ENCODE assay signal across 8 cellular contexts in genomic region chr4:101346562-101347266, GRCh38. TPM values are rescaled to one million over a fixed set of nuclear protein-coding genes. Genes with fewer than 3 reads are reported as not detected.
DNase-seq lines count a peak whose midpoint lies in the region; ATAC-seq, FAIRE-seq and TF ChIP-seq lines count a peak whose summit lies in the region.

No MANE protein-coding gene starts in this region.

- H4K8ac ChIP-seq in H1 (ENCODE audit: extremely low read depth, insufficient read depth, low read length): peak overlapping the region; percentile 93

- H3K27me3 ChIP-seq in H1 (replicated peaks in 1 of 4; ENCODE audit: control insufficient read depth in 3 of 4, extremely low read depth in 1 of 4, insufficient read depth in 3 of 4, low read length in 3 of 4): peaks cover 0 to 7% (median 3%) of the 10 kb centered on the region in 4 experiments; a peak in 3 of 7 replicates

- FAIRE-seq in H1 (lab: Jason Lieb, UNC): no peak

- H3K36me3 Mint-ChIP-seq in activated CD8-positive, alpha-beta T cell treated with anti-CD3 and anti-CD28 coated beads for 36 hours (ENCODE audit: low read depth): no peaks in the 10 kb centered on the region

- H4K20me1 ChIP-seq in H1 (replicated peaks in 1 of 2; ENCODE audit: control insufficient read depth in 1 of 2, insufficient read depth in 2 of 2, low read length in 2 of 2): peaks cover 0 to 2% of the 10 kb centered on the region in 2 experiments

- H3K4me1 Mint-ChIP-seq in activated CD8-positive, alpha-beta T cell treated with anti-CD3 and anti-CD28 coated beads for 36 hours (ENCODE audit: low read depth): peaks cover 34% of the 10 kb centered on the region

- H2BK12ac ChIP-seq in H1 (ENCODE audit: low read depth, low read length): no peak overlapping the region

- H2BK120ac ChIP-seq in H1 (replicated peaks; ENCODE audit: low read depth, low read length): no peak overlapping the region

- DNase-seq in NCI-H510A treated with DMSO at 0.1 percent for 48 hours (lab: John Stamatoyannopoulos, UW): peak; percentile 15
- no peak for DNase-seq in NCI-H510A (lab: John Stamatoyannopoulos, UW)
- DNase-seq in NCI-H2107 treated with DMSO at 0.1 percent for 48 hours (lab: John Stamatoyannopoulos, UW; ENCODE audit: unreplicated experiment): peak; percentile 6
- DNase-seq in activated CD8-positive, alpha-beta T cell treated with anti-CD3 and anti-CD28 coated beads for 36 hours: peak; percentile 62
- peak in 1 of 2 experiments; percentile 70 for DNase-seq in H1 (ENCODE audit: low read depth in 1 of 2, low spot score in 2 of 2)
- DNase-seq in stimulated activated CD8-positive, alpha-beta memory T cell treated with anti-CD3 and anti-CD28 coated beads, Interleukin-4, amount 100 ng/mL, for 24 hours (ENCODE audit: low read depth): peak; percentile 43

- H2BK20ac ChIP-seq in H1 (ENCODE audit: low read length): no peak overlapping the region

- peak overlapping the region; percentile 88 for H3K27ac Mint-ChIP-seq in activated CD8-positive, alpha-beta T cell treated with anti-CD3 and anti-CD28 coated beads for 36 hours

- H3K4me1 ChIP-seq in H1 (replicated peaks in 1 of 4; ENCODE audit: control insufficient read depth in 3 of 4, insufficient read depth in 4 of 4, low read length in 3 of 4) (peaks cover 0 to 9% (median 5%) of the 10 kb centered on the region in 4 experiments; a peak in 6 of 7 replicates), mesodermal cell (ENCODE audit: control insufficient read depth, insufficient read depth, low read length, poor library complexity, severe bottlenecking) (peaks cover 8% of the 10 kb centered on the region)

- H3K4me2 ChIP-seq in H1 (ENCODE audit: insufficient read depth in 1 of 2, low read depth in 2 of 2, low read length in 2 of 2): peak overlapping the region; percentile 80 to 91

- no peak overlapping the region for H2AK5ac ChIP-seq in H1 (ENCODE audit: low read depth, low read length)

- no peaks in the 10 kb centered on the region for H3K36me3 ChIP-seq in H1 (ENCODE audit: control insufficient read depth in 2 of 4, insufficient read depth in 4 of 4, low read length in 3 of 4)
- H3K36me3 ChIP-seq in mesodermal cell (ENCODE audit: control insufficient read depth, insufficient read depth, low read length): no peaks in the 10 kb centered on the region

- H3K56ac ChIP-seq in H1 (replicated peaks; ENCODE audit: insufficient read length, low read depth, low read length): no peak overlapping the region

- H3K9me3 Mint-ChIP-seq in activated CD8-positive, alpha-beta T cell treated with anti-CD3 and anti-CD28 coated beads for 36 hours: no peaks in the 10 kb centered on the region

- H3K9me3 ChIP-seq in H1 (ENCODE audit: insufficient read depth in 2 of 2, low read depth in 1 of 2, low read length in 1 of 2) (no peaks in the 10 kb centered on the region), mesodermal cell (ENCODE audit: control insufficient read depth, low read length) (no peaks in the 10 kb centered on the region)

- intact Hi-C loops in activated CD8-positive, alpha-beta T cell treated with anti-CD3 and anti-CD28 coated beads for 36 hours (cut with micrococcal nuclease): loop anchor here (5.0 to 10.0 kb wide), 4 partner anchors 64 to 179 kb away; no protein-coding TSS in a partner anchor

- peak; percentile 0 for ATAC-seq in HG02840 (IDR thresholded peaks at IDR 0.05; ENCODE audit: low FRiP score, unreplicated experiment)
- ATAC-seq in activated CD8-positive, alpha-beta T cell treated with anti-CD3 and anti-CD28 coated beads for 36 hours: peak; percentile 4

- H3K4ac ChIP-seq in H1 (replicated peaks; ENCODE audit: insufficient read length, low read depth, low read length): no peak overlapping the region

- H3K27ac ChIP-seq in H1 (ENCODE audit: low read depth, low read length) (no peak overlapping the region), mesodermal cell (ENCODE audit: low read depth, low read length, severe bottlenecking) (peak overlapping the region; percentile 78)

- POLR2A ChIA-PET in activated CD8-positive, alpha-beta T cell treated with anti-CD3 and anti-CD28 coated beads for 36 hours (lab: Charles Lee): interaction anchor here (0.8 to 0.9 kb wide), 2 partner anchors 70 to 72 kb away, joined by 3 read pairs; no protein-coding TSS in a partner anchor
- POLR2A ChIA-PET in H1 (lab: Charles Lee; ENCODE audit: partially characterized antibody): interaction anchor here (1.2 to 1.7 kb wide), 4 partner anchors 10 to 156 kb away, joined by 3 to 5 read pairs (median 4); no protein-coding TSS in a partner anchor

- H3K4me3 ChIP-seq in H1 (ENCODE audit: extremely low read depth in 1 of 4, insufficient read depth in 2 of 4, low read depth in 3 of 4, low read length in 4 of 4): peak overlapping the region; percentile 68 to 98 (median 76)
- H3K4me3 ChIP-seq in mesodermal cell (ENCODE audit: extremely low read depth, insufficient read depth, low read length, poor library complexity, severe bottlenecking): peak overlapping the region; percentile 92

- H3K18ac ChIP-seq in H1 (ENCODE audit: extremely low read depth, low read length): peak overlapping the region; percentile 71; the same call in 1 of the 2 replicates

- no peak overlapping the region; the same call in 1 of the 2 replicates for H2AFZ ChIP-seq in H1 (ENCODE audit: low read length)

- H3K79me1 ChIP-seq in H1 (ENCODE audit: low read depth, low read length): peaks cover 2% of the 10 kb centered on the region; the same call in 1 of the 2 replicates

- peaks cover 0 to 40% of the 10 kb centered on the region in 2 experiments; a peak in 2 of 4 replicates for H3K79me2 ChIP-seq in H1 (ENCODE audit: control insufficient read depth in 1 of 2, insufficient read depth in 2 of 2, low read length in 2 of 2)

- no peak overlapping the region for H2BK15ac ChIP-seq in H1 (ENCODE audit: low read length)

- TF ChIP-seq RAD21 in H1 (IDR thresholded peaks at IDR 0.05 in 1 of 2, conservative IDR thresholded peaks at IDR 0.05 in 1 of 2; ENCODE audit: low read depth in 2 of 2, low read length in 2 of 2): no peak

- TF ChIP-seq EP300 in H1 (IDR thresholded peaks at IDR 0.05; ENCODE audit: borderline replicate concordance in 1 of 2, low read depth in 2 of 2, low read length in 2 of 2): no peak

- H4K91ac ChIP-seq in H1 (replicated peaks; ENCODE audit: insufficient read length, low read length): no peak overlapping the region

- no peak overlapping the region for H3K14ac ChIP-seq in H1 (ENCODE audit: insufficient read length)

- 1% methylated on average over 14 of the region's 80 CpGs; no CpG with 5 or more reads in 1 of the 2 experiments for WGBS in H1 (ENCODE audit: extremely low coverage in 1 of 2, insufficient coverage in 1 of 2, insufficient read length in 1 of 2, insufficient replicate concordance in 2 of 2, low coverage in 1 of 2, low lambda C conversion rate in 2 of 2, missing lambda C conversion rate in 1 of 2), 2 experiments
- 0% methylated on average over 31 to 38 of the region's 80 CpGs for WGBS in mesodermal cell (ENCODE audit: insufficient coverage in 2 of 2), 2 experiments

- peak overlapping the region; percentile 95 for H3K4me3 Mint-ChIP-seq in activated CD8-positive, alpha-beta T cell treated with anti-CD3 and anti-CD28 coated beads for 36 hours

- TF ChIP-seq CTCF in activated CD8-positive, alpha-beta T cell treated with anti-CD3 and anti-CD28 coated beads for 36 hours (IDR thresholded peaks at IDR 0.05): no peak
- no peak for TF ChIP-seq CTCF in H1 (IDR thresholded peaks at IDR 0.05; ENCODE audit: control extremely low read depth in 1 of 3, insufficient read depth in 1 of 3, low read depth in 1 of 3, low read length in 3 of 3)

- CTCF ChIA-PET in activated CD8-positive, alpha-beta T cell treated with anti-CD3 and anti-CD28 coated beads for 36 hours (lab: Charles Lee): interaction anchor here (1.2 kb wide), 1 partner anchor 18 kb away, joined by 4 read pairs; no protein-coding TSS in a partner anchor
- CTCF ChIA-PET in H1 (lab: Charles Lee; ENCODE audit: partially characterized antibody): interaction anchor here (1.3 kb wide), 1 partner anchor 21 kb away, joined by 3 read pairs; no protein-coding TSS in a partner anchor

- peaks cover 18% of the 10 kb centered on the region for H3K23me2 ChIP-seq in H1 (ENCODE audit: low read depth, low read length)

- peaks cover 16% of the 10 kb centered on the region for H3K27me3 Mint-ChIP-seq in activated CD8-positive, alpha-beta T cell treated with anti-CD3 and anti-CD28 coated beads for 36 hours

- H3K23ac ChIP-seq in H1 (ENCODE audit: insufficient read length): no peak overlapping the region

- H3K9ac ChIP-seq in H1 (replicated peaks in 1 of 4; ENCODE audit: extremely low read depth in 1 of 4, low read depth in 3 of 4, low read length in 3 of 4): peak overlapping the region; percentile 48 to 81 (median 65)

- H4K5ac ChIP-seq in H1 (ENCODE audit: insufficient read length, low read depth, low read length): peak overlapping the region; percentile 51

- H2BK5ac ChIP-seq in H1 (ENCODE audit: low read depth, low read length): 0 out of 2 replicates have a peak overlapping the region, but pooled peaks have one; percentile 15

- TF ChIP-seq POLR2A in H1 (IDR thresholded peaks at IDR 0.05; ENCODE audit: control extremely low read depth in 1 of 2, low read depth in 2 of 2, low read length in 2 of 2): no peak

TF ChIP-seq in H1, 55 proteins besides CTCF, POLR2A, EP300 and RAD21:
- peak; percentile 38 for TF ChIP-seq MAX (IDR thresholded peaks at IDR 0.05)
- no peak for TF ChIP-seq BRCA1 (IDR thresholded peaks at IDR 0.05; ENCODE audit: low read depth, low read length)
- TF ChIP-seq ASH2L (IDR thresholded peaks at IDR 0.05; ENCODE audit: low read length): peak; percentile 91
- TF ChIP-seq CEBPB (IDR thresholded peaks at IDR 0.05; ENCODE audit: low read depth, low read length): peak; percentile 63; the same call in 1 of the 2 replicates
- TF ChIP-seq PHF8 (conservative IDR thresholded peaks at IDR 0.05; ENCODE audit: low read depth, low read length): peak; percentile 37; the same call in 1 of the 2 replicates

RNA-seq across cellular contexts. Expression of gene PPP3CA, which starts 0.6 kb away (rescaled TPM):
- 10 to 100 TPM; 11.8 to 12.7 TPM for total RNA-seq in activated CD8-positive, alpha-beta T cell treated with anti-CD3 and anti-CD28 coated beads for 36 hours
- total RNA-seq in H1 (2021; fragmentation: NEBNext Ultra II Directional; extraction: Animal tissue kit (Norgen Biotek cat#: 25700)): 35.0 and 38.0 TPM in 2 replicates
- polyA plus RNA-seq in H1 (2011; rRNA removed): 4.5 and 7.9 TPM in 2 replicates
- polyA plus RNA-seq in H1 (2011; cell fraction: cytosol; rRNA removed): 7.1 TPM
- 5.1 TPM for polyA plus RNA-seq in H1 (2011; cell fraction: nucleus; rRNA removed)
- 16.7 to 34.7 TPM (median 18.4 TPM) in 4 replicates for polyA plus RNA-seq in H1 (2012, experiment 1 of 2)
- polyA plus RNA-seq in H1 (2012, experiment 2 of 2): 2.2 TPM
- polyA plus RNA-seq in H1 (2013, experiment 1 of 2): 41.8 TPM
- polyA plus RNA-seq in H1 (2013, experiment 2 of 2): 38.8 TPM
- polyA minus RNA-seq in H1 (2011; rRNA and poly(A)+ RNA removed): 26.1 and 33.7 TPM in 2 replicates
- 17.2 TPM for polyA minus RNA-seq in H1 (2011; cell fraction: cytosol; rRNA and poly(A)+ RNA removed)
- polyA minus RNA-seq in H1 (2011; cell fraction: nucleus; rRNA and poly(A)+ RNA removed): 35.4 TPM
- polyA plus RNA-seq in mesodermal cell (2013, experiment 1 of 2): 26.9 TPM
- 28.0 TPM for polyA plus RNA-seq in mesodermal cell (2013, experiment 2 of 2)
